ENCODE assay signal across 8 cellular contexts in the genomic region with DNA sequence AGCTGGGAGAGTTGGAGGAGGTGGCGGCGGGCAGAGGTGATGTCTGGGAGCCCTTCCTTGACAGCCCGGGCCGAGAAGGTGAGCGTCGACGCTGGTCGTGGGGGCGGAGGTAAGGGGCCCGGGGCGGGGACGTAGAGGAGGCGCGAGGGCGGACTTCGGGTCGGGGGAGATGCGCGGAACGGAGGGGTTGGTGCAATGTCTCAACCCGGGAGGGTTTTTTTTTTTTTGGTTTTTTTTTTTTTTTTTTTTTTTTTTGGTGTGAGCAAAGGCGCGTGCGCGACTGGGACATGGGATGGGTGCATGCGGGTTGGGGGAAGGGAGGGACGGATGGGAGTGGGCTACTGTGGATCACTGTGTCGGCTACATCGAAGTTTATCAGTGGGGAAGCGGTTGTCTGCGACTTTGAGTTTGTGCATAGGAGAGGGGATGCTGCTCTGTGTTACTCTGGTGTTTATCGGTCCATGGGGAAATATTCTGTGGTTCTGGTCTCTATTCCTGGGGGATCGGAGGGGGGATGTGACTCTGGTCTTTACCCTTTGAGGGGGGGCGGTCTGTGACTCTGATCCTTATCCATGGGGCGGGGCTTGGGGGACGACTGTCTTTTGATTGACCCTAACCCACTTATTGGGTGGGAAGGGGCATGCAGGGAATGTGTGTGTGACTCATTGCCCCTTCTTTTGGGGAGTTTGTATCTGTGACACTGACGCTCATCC. TPM values are rescaled to one million over a fixed set of nuclear protein-coding genes. Genes with fewer than 3 reads are reported as not detected.
DNase-seq lines count a peak whose midpoint lies in the region; ATAC-seq and TF ChIP-seq lines count a peak whose summit lies in the region.

No MANE protein-coding gene starts in this region.

- H3K27me3 ChIP-seq in BLaER1 (0 out of 2 replicates have a peak, but pooled peaks cover 7% of the 10 kb centered on the region), right atrium auricular region (no peaks in the 10 kb centered on the region)

- H3K4me2 ChIP-seq in BLaER1, result peak overlapping the region; percentile 72

- peak overlapping the region; percentile 99 for H3K27ac Mint-ChIP-seq in activated naive CD8-positive, alpha-beta T cell treated with anti-CD3 and anti-CD28 coated beads for 36 hours

- no peak for DNase-seq in activated naive CD8-positive, alpha-beta T cell treated with anti-CD3 and anti-CD28 coated beads for 36 hours
- no peak for DNase-seq in right atrium auricular region (ENCODE audit: low spot score)
- DNase-seq in activated CD8-positive, alpha-beta memory T cell treated with anti-CD3 and anti-CD28 coated beads, Interleukin-2, amount 50 U/mL, for 48 hours, result no peak
- no peak for DNase-seq in T1000 (lab: John Stamatoyannopoulos, UW)

- ATAC-seq in GM19351 (IDR thresholded peaks at IDR 0.05; ENCODE audit: unreplicated experiment) (peak; percentile 17), HG03520 (IDR thresholded peaks at IDR 0.05; ENCODE audit: unreplicated experiment) (peak; percentile 4)

- peak overlapping the region; percentile 86 for H3K27ac ChIP-seq in BLaER1
- H3K27ac ChIP-seq in right atrium auricular region, result peak overlapping the region; percentile 92
- peak overlapping the region; percentile 62 to 95 (median 90) for H3K27ac ChIP-seq in skin epidermis

- no peaks in the 10 kb centered on the region for H3K9me3 Mint-ChIP-seq in activated naive CD8-positive, alpha-beta T cell treated with anti-CD3 and anti-CD28 coated beads for 36 hours

- H3K4me1 Mint-ChIP-seq in activated naive CD8-positive, alpha-beta T cell treated with anti-CD3 and anti-CD28 coated beads for 36 hours, result peaks cover 19% of the 10 kb centered on the region

- H3K4me3 Mint-ChIP-seq in activated naive CD8-positive, alpha-beta T cell treated with anti-CD3 and anti-CD28 coated beads for 36 hours, result peak overlapping the region; percentile 97

- TF ChIP-seq CTCF in right atrium auricular region (IDR thresholded peaks at IDR 0.05), result no peak

- peaks cover 53% of the 10 kb centered on the region for H3K36me3 Mint-ChIP-seq in activated naive CD8-positive, alpha-beta T cell treated with anti-CD3 and anti-CD28 coated beads for 36 hours

- no peaks in the 10 kb centered on the region for H3K27me3 Mint-ChIP-seq in activated naive CD8-positive, alpha-beta T cell treated with anti-CD3 and anti-CD28 coated beads for 36 hours

- H4K20me1 ChIP-seq in BLaER1, result peaks cover 53% of the 10 kb centered on the region

- H3K4me3 ChIP-seq in BLaER1, result peak overlapping the region; percentile 73
- H3K4me3 ChIP-seq in right atrium auricular region, result peak overlapping the region; percentile 63 to 64
- peak overlapping the region; percentile 46 to 68 (median 56) for H3K4me3 ChIP-seq in skin epidermis

- H3K36me3 ChIP-seq in BLaER1 (peaks cover 46% of the 10 kb centered on the region), right atrium auricular region (peaks cover 7% of the 10 kb centered on the region)

- peaks cover 21% of the 10 kb centered on the region for H3K4me1 ChIP-seq in BLaER1
- peaks cover 0 to 29% of the 10 kb centered on the region in 2 donors for H3K4me1 ChIP-seq in right atrium auricular region

- H3K9me3 ChIP-seq in BLaER1, result peaks cover 29% of the 10 kb centered on the region
- H3K9me3 ChIP-seq in right atrium auricular region, result no peaks in the 10 kb centered on the region

- H3K9ac ChIP-seq in BLaER1, result peak overlapping the region; percentile 87

RNA-seq across cellular contexts. Expression of a gene that starts 0.5 kb away (rescaled TPM):
- total RNA-seq in activated naive CD8-positive, alpha-beta T cell treated with anti-CD3 and anti-CD28 coated beads for 36 hours, result 10 to 100 TPM; 67.2 to 69.0 TPM
- 10 to 100 TPM; 22.1 to 32.1 TPM for total RNA-seq in right atrium auricular region

RNA-seq across cellular contexts. Expression of a gene that starts 1.1 kb away (rescaled TPM):
- total RNA-seq in activated naive CD8-positive, alpha-beta T cell treated with anti-CD3 and anti-CD28 coated beads for 36 hours, result 10 to 100 TPM; 79.6 to 84.2 TPM
- 100 to 1,000 TPM; 113 to 120 TPM for total RNA-seq in right atrium auricular region

RNA-seq across cellular contexts. Expression of a gene that starts 48.1 kb away (rescaled TPM):
- total RNA-seq in activated naive CD8-positive, alpha-beta T cell treated with anti-CD3 and anti-CD28 coated beads for 36 hours, result 100 to 1,000 TPM; 219 to 227 TPM
- 100 to 1,000 TPM; 102 to 136 TPM for total RNA-seq in right atrium auricular region
